Comparison of ENCODE assay signal across 8 cellular contexts in genomic region chrX:14029425-14030247, GRCh38. TPM values are rescaled to one million over a fixed set of nuclear protein-coding genes. Genes with fewer than 3 reads are reported as not detected.
DNase-seq lines count a peak whose midpoint lies in the region; ATAC-seq and TF ChIP-seq lines count a peak whose summit lies in the region.

Gene GEMIN8 (minus strand): TSS chrX:14029892. CDS start chrX:14021478, 8,414 bp downstream.

- no peak for TF ChIP-seq EP300 in gastroesophageal sphincter (IDR thresholded peaks at IDR 0.05)

- H3K36me3 ChIP-seq in ES-I3 (ENCODE audit: insufficient read depth, low read length) (no peaks in the 10 kb centered on the region), MM.1S (replicated peaks; ENCODE audit: insufficient read depth, low read length) (no peaks in the 10 kb centered on the region), SJCRH30 (no peaks in the 10 kb centered on the region), gastroesophageal sphincter (no peaks in the 10 kb centered on the region), neutrophil (no peaks in the 10 kb centered on the region)

- peaks cover 9% of the 10 kb centered on the region for H3K4me1 ChIP-seq in ES-I3 (ENCODE audit: insufficient read depth, low read length)
- peaks cover 8% of the 10 kb centered on the region; the same call in 1 of the 2 replicates for H3K4me1 ChIP-seq in H9 (ENCODE audit: insufficient read depth, low read length)
- peaks cover 16% of the 10 kb centered on the region for H3K4me1 ChIP-seq in MM.1S (ENCODE audit: low read length)
- H3K4me1 ChIP-seq in SJCRH30: peaks cover 6% of the 10 kb centered on the region
- peaks cover 0 to 35% (median 0%) of the 10 kb centered on the region in 3 donors for H3K4me1 ChIP-seq in gastroesophageal sphincter
- peaks cover 20 to 30% of the 10 kb centered on the region in 2 experiments for H3K4me1 ChIP-seq in neutrophil (ENCODE audit: control insufficient read depth in 1 of 2, insufficient read depth in 1 of 2, low read depth in 1 of 2, low read length in 1 of 2)

- H3K4me2 ChIP-seq in H9 (ENCODE audit: insufficient read depth, insufficient read length, low read length): peak within 1 kb of the TSS; percentile 86
- peak within 1 kb of the TSS; percentile 76 for H3K4me2 ChIP-seq in MM.1S (ENCODE audit: low read depth, low read length)

- H3K27ac ChIP-seq in H9 (ENCODE audit: insufficient read length, low read depth, low read length) (peak within 1 kb of the TSS; percentile 18), MM.1S (ENCODE audit: low read length) (peak within 1 kb of the TSS; percentile 74), SJCRH30 (peak within 1 kb of the TSS; percentile 71), gastroesophageal sphincter (peak within 1 kb of the TSS; percentile 83 to 88 (median 88)), neutrophil (peak within 1 kb of the TSS; percentile 73), substantia nigra (ENCODE audit: low read depth, low read length, poor library complexity, severe bottlenecking) (peak within 1 kb of the TSS; percentile 95)

- no peaks in the 10 kb centered on the region for H3K27me3 Mint-ChIP-seq in H9 (ENCODE audit: low read depth)

- H3K9me3 ChIP-seq in ES-I3 (ENCODE audit: control insufficient read depth, insufficient read depth, low read length) (no peaks in the 10 kb centered on the region), H9 (ENCODE audit: control insufficient read depth, low read depth, low read length) (no peaks in the 10 kb centered on the region), MM.1S (replicated peaks; ENCODE audit: insufficient read depth, low read length) (no peaks in the 10 kb centered on the region), SJCRH30 (replicated peaks) (no peaks in the 10 kb centered on the region), gastroesophageal sphincter (no peaks in the 10 kb centered on the region), neutrophil (no peaks in the 10 kb centered on the region)

- H3K18ac ChIP-seq in H9 (ENCODE audit: insufficient read length, low read depth, low read length): peak within 1 kb of the TSS; percentile 87

- peak within 1 kb of the TSS; percentile 82; the same call in 1 of the 2 replicates for H3K14ac ChIP-seq in H9 (ENCODE audit: insufficient read depth, low read length)

- no peak within 1 kb of the TSS for H3T11ph ChIP-seq in H9 (ENCODE audit: low read length)

- no peak within 1 kb of the TSS for H2BK12ac ChIP-seq in H9 (ENCODE audit: insufficient read length, low read depth, low read length)

- peak within 1 kb of the TSS; percentile 77 to 86 for H3K4me3 Mint-ChIP-seq in H9

- H3K27me3 ChIP-seq in H9 (ENCODE audit: insufficient read depth, low read length): no peaks in the 10 kb centered on the region
- no peaks in the 10 kb centered on the region for H3K27me3 ChIP-seq in MM.1S (replicated peaks; ENCODE audit: insufficient read depth, low read length)
- H3K27me3 ChIP-seq in SJCRH30: no peaks in the 10 kb centered on the region
- H3K27me3 ChIP-seq in gastroesophageal sphincter: no peaks in the 10 kb centered on the region
- H3K27me3 ChIP-seq in neutrophil: no peaks in the 10 kb centered on the region

- peak; percentile 84 for DNase-seq in H9
- DNase-seq in MM.1S: peak; percentile 80
- DNase-seq in SJCRH30: peak; percentile 96
- peak; percentile 86 for DNase-seq in activated naive CD4-positive, alpha-beta T cell treated with Interleukin-2 at 50 U/mL for 16 hours
- peak; percentile 11 to 91 (median 73) for DNase-seq in substantia nigra (lab: John Stamatoyannopoulos, UW)

- H4K5ac ChIP-seq in H9 (ENCODE audit: insufficient read length, low read depth, low read length): no peak within 1 kb of the TSS

- no peak within 1 kb of the TSS for H2BK20ac ChIP-seq in H9 (ENCODE audit: low read depth, low read length, poor library complexity, severe bottlenecking)

- no peak within 1 kb of the TSS for H3K23ac ChIP-seq in H9 (ENCODE audit: insufficient read length, low read depth, low read length)

- H3K4me3 ChIP-seq in MM.1S (ENCODE audit: low read length) (peak within 1 kb of the TSS; percentile 68), SJCRH30 (peak within 1 kb of the TSS; percentile 70), gastroesophageal sphincter (peak within 1 kb of the TSS; percentile 64 to 73), neutrophil (ENCODE audit: low read depth in 1 of 2, low read length in 1 of 2) (peak within 1 kb of the TSS; percentile 71 to 81)

- H3K79me2 ChIP-seq in H9 (ENCODE audit: insufficient read depth, low read length) (no peaks in the 10 kb centered on the region), MM.1S (ENCODE audit: low read length) (peaks cover 40% of the 10 kb centered on the region)

- H2BK15ac ChIP-seq in H9 (ENCODE audit: low read depth, low read length): no peak within 1 kb of the TSS

- peaks cover 22 to 24% of the 10 kb centered on the region in 2 experiments for H3K9me3 Mint-ChIP-seq in H9

- WGBS in H9 (ENCODE audit: extremely low coverage, insufficient read length, low lambda C conversion rate): no CpG with 5 or more reads among the region's 71 CpGs
- WGBS in gastroesophageal sphincter (ENCODE audit: low coverage in 1 of 2), 2 donors: 0 to 6% methylated on average over 4 to 12 of the region's 71 CpGs

- H3K4ac ChIP-seq in H9 (ENCODE audit: low read depth, low read length): no peak within 1 kb of the TSS; the same call in 1 of the 2 replicates

- no peak within 1 kb of the TSS for H2AFZ ChIP-seq in H9 (ENCODE audit: low read length)
- H2AFZ ChIP-seq in MM.1S (ENCODE audit: low read length): peak within 1 kb of the TSS; percentile 84

- TF ChIP-seq POLR2A in gastroesophageal sphincter (IDR thresholded peaks at IDR 0.05): peak; percentile 77

- 0 out of 2 replicates have a peak, but pooled peaks cover 5% of the 10 kb centered on the region for H3F3A ChIP-seq in MM.1S (ENCODE audit: insufficient read depth, low read length)

- H3K9ac ChIP-seq in ES-I3 (ENCODE audit: low read depth, low read length) (peak within 1 kb of the TSS; percentile 80), H9 (ENCODE audit: extremely low read depth, insufficient read length, low read length) (peak within 1 kb of the TSS; percentile 81), MM.1S (ENCODE audit: low read length) (peak within 1 kb of the TSS; percentile 93)

- H3K4me1 Mint-ChIP-seq in H9: peaks cover 34% of the 10 kb centered on the region in 2 experiments

- no peaks in the 10 kb centered on the region for H4K20me1 ChIP-seq in H9 (ENCODE audit: control insufficient read depth, insufficient read depth, insufficient read length)
- no peaks in the 10 kb centered on the region for H4K20me1 ChIP-seq in MM.1S (ENCODE audit: insufficient read depth, low read length)

- peak within 1 kb of the TSS; percentile 3 for H2BK120ac ChIP-seq in H9 (ENCODE audit: low read depth, low read length, poor library complexity, severe bottlenecking)

- H3K36me3 Mint-ChIP-seq in H9 (ENCODE audit: insufficient read depth in 1 of 3, low read depth in 3 of 3): peaks cover 0 to 5% (median 0%) of the 10 kb centered on the region in 3 experiments; a peak in 3 of 7 replicates

- peak; percentile 97 for ATAC-seq in gastroesophageal sphincter

- H3K9me2 ChIP-seq in MM.1S (replicated peaks; ENCODE audit: insufficient read depth, low read length): no peaks in the 10 kb centered on the region

- H3K56ac ChIP-seq in H9 (ENCODE audit: insufficient read length, low read depth, low read length): no peak within 1 kb of the TSS

- no peak within 1 kb of the TSS for H4K91ac ChIP-seq in H9 (ENCODE audit: insufficient read length, low read depth, low read length)

- H2AK5ac ChIP-seq in H9 (ENCODE audit: insufficient read length, low read length): no peak within 1 kb of the TSS

- H4K8ac ChIP-seq in H9 (replicated peaks; ENCODE audit: insufficient read length, low read depth, low read length): no peak within 1 kb of the TSS

- no peak within 1 kb of the TSS for H2BK5ac ChIP-seq in H9 (ENCODE audit: insufficient read length, low read length)

- TF ChIP-seq CTCF in H9 (conservative IDR thresholded peaks at IDR 0.05) (no peak), MM.1S (IDR thresholded peaks at IDR 0.05; ENCODE audit: low read length) (no peak), gastroesophageal sphincter (IDR thresholded peaks at IDR 0.05) (no peak), neutrophil (IDR thresholded peaks at IDR 0.05) (no peak)

- H3K27ac Mint-ChIP-seq in H9: peak within 1 kb of the TSS; percentile 92 to 97 (median 97)

- H3K23me2 ChIP-seq in H9 (ENCODE audit: insufficient read length, low read depth, low read length, poor library complexity, severe bottlenecking): no peaks in the 10 kb centered on the region

- H3K79me1 ChIP-seq in H9 (ENCODE audit: insufficient read depth, low read depth, low read length, poor library complexity, severe bottlenecking): no peaks in the 10 kb centered on the region

RNA-seq across cellular contexts. Expression of gene GEMIN8, which starts in this region (rescaled TPM):
- total RNA-seq in H9 (2021) (14.8 and 14.9 TPM in 2 replicates), gastroesophageal sphincter (10 to 100 TPM; 11.0 to 25.6 (median 20.7) TPM)
- total RNA-seq in SJCRH30 (2014; rRNA removed; shearing (Covaris generic)): 9.5 and 11.7 TPM in 2 replicates

Comparison
In these comparisons a context has a peak if more than half of its experiments do, and no peak if none do; other contexts are left out.
1. Peak in every context shown above with its lines: DNase-seq, ATAC-seq, H3K4me3 ChIP-seq and H3K27ac ChIP-seq.
2. H3K27ac ChIP-seq: peak in every context shown above with its lines; median percentile 95 in substantia nigra; 88 in gastroesophageal sphincter; 74 in MM.1S; 73 in neutrophil; 71 in SJCRH30; 18 in H9.